25 cellular contexts compared by ENCODE assay signal in the genomic region with DNA sequence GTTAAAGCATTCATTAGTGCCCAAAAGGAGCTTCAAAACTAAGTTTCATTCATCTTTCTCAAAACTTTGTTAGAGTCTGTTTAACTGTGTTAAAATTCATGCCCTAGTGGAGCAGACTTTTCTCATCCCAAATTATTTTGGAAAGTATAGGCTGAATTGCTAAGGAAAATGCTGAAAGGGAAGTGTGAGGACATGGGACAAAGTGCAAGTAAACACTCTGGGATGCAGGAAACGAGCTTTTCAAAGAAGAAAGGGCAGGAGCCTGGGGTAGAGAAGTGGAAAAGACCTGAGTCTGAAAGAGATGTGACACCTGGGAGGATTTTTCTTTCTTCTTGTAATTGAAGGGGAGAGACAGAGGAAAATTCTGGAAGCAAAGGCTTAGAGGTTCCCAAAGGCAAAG.
DNase-seq lines count a peak whose midpoint lies in the region; ATAC-seq, FAIRE-seq and TF ChIP-seq lines count a peak whose summit lies in the region.
"Had no signal": no experiment of that assay in that cellular context is flagged by ENCODE, and none has a peak within 500 bp of the region (broad histone marks: within the 10 kb centered on the region; RNA-seq: fewer than 3 reads in every experiment).

No MANE protein-coding gene starts in this region.

- CTCF ChIA-PET in HepG2 (lab: Yijun Ruan, JAX; ENCODE audit: low intra/inter-chr PET ratio, low total read pairs): no interaction called here

- H4K20me1 ChIP-seq in HepG2 (ENCODE audit: insufficient read depth, low read length): no peaks in the 10 kb centered on the region
- H4K20me1 ChIP-seq: BLaER1 treated with 17β-estradiol and CSF1 and Interleukin-3, amounts not matched to agents 10 nM and 100 nM had no signal

- H3K27ac Mint-ChIP-seq in CD4-positive, CD25-positive, alpha-beta regulatory T cell: peak overlapping the region in 2 of 3 donors; percentile 0 to 18
- H3K27ac Mint-ChIP-seq in neural crest cell (ENCODE audit: unreplicated experiment): peak overlapping the region; percentile 74
- peak overlapping the region; percentile 44 for H3K27ac Mint-ChIP-seq in stimulated activated naive B cell treated with anti-CD40 and anti-IgM and Interleukin-4, amounts not matched to agents 10 μg/mL and 1 μg/mL and 100 μg/mL, for 72 hours
- H3K27ac Mint-ChIP-seq: B cell; CD4-positive, alpha-beta memory T cell; CD8-positive, alpha-beta memory T cell had no signal

- H2AFZ ChIP-seq in HepG2 (ENCODE audit: low read length): no peak overlapping the region

- peaks cover 0 to 2% (median 0%) of the 10 kb centered on the region in 7 donors for H3K9me3 Mint-ChIP-seq in CD4-positive, CD25-positive, alpha-beta regulatory T cell
- H3K9me3 Mint-ChIP-seq in neural crest cell: peaks cover 4% of the 10 kb centered on the region
- H3K9me3 Mint-ChIP-seq in stimulated activated naive B cell treated with anti-CD40 and anti-IgM and Interleukin-4, amounts not matched to agents 10 μg/mL and 1 μg/mL and 100 μg/mL, for 72 hours: no peaks in the 10 kb centered on the region
- H3K9me3 Mint-ChIP-seq: CD8-positive, alpha-beta memory T cell had no signal

- no peaks in the 10 kb centered on the region for H3K36me3 ChIP-seq in CD4-positive, CD25-positive, alpha-beta regulatory T cell (ENCODE audit: control insufficient read depth, insufficient read depth, low read length)
- no peaks in the 10 kb centered on the region for H3K36me3 ChIP-seq in HepG2 (replicated peaks in 1 of 2; ENCODE audit: control insufficient read depth in 1 of 2, insufficient read depth in 2 of 2, low read length in 2 of 2)
- H3K36me3 ChIP-seq in mucosa of descending colon (ENCODE audit: low read depth): no peaks in the 10 kb centered on the region
- H3K36me3 ChIP-seq: BLaER1 treated with 17β-estradiol and CSF1 and Interleukin-3, amounts not matched to agents 10 nM and 100 nM had no signal

- TF ChIP-seq CTCF in HepG2 (CRISPR knock-in tag; IDR thresholded peaks at IDR 0.05) (no peak), neural crest cell (conservative IDR thresholded peaks at IDR 0.05) (no peak), mucosa of descending colon (IDR thresholded peaks at IDR 0.05) (no peak)

- H3K27me3 Mint-ChIP-seq in CD4-positive, CD25-positive, alpha-beta regulatory T cell: peaks cover 50% of the 10 kb centered on the region
- H3K27me3 Mint-ChIP-seq in neural crest cell (ENCODE audit: low read depth): no peaks in the 10 kb centered on the region
- H3K27me3 Mint-ChIP-seq in stimulated activated naive B cell treated with anti-CD40 and anti-IgM and Interleukin-4, amounts not matched to agents 10 μg/mL and 1 μg/mL and 100 μg/mL, for 72 hours: no peaks in the 10 kb centered on the region
- H3K27me3 Mint-ChIP-seq: B cell had no signal

- no peaks in the 10 kb centered on the region for H3K4me1 ChIP-seq in CD4-positive, CD25-positive, alpha-beta regulatory T cell (ENCODE audit: control insufficient read depth, insufficient read depth, low read length, poor library complexity, severe bottlenecking)
- H3K4me1 ChIP-seq in HepG2 (ENCODE audit: insufficient read depth, low read length) (peaks cover 11% of the 10 kb centered on the region), mucosa of descending colon (ENCODE audit: low read depth) (no peaks in the 10 kb centered on the region)

- H3K36me3 Mint-ChIP-seq in CD4-positive, CD25-positive, alpha-beta regulatory T cell: no peaks in the 10 kb centered on the region
- no peaks in the 10 kb centered on the region for H3K36me3 Mint-ChIP-seq in neural crest cell (ENCODE audit: low read depth)
- peaks cover 0 to 5% of the 10 kb centered on the region in 2 donors for H3K36me3 Mint-ChIP-seq in stimulated activated naive B cell treated with anti-CD40 and anti-IgM and Interleukin-4, amounts not matched to agents 10 μg/mL and 1 μg/mL and 100 μg/mL, for 72 hours
- H3K36me3 Mint-ChIP-seq: CD4-positive, alpha-beta memory T cell had no signal

- no peak overlapping the region for H3K4me2 ChIP-seq in HepG2 (ENCODE audit: low read depth, low read length)
- H3K4me2 ChIP-seq: A549; BLaER1 treated with 17β-estradiol and CSF1 and Interleukin-3, amounts not matched to agents 10 nM and 100 nM had no signal

- H3K27me3 ChIP-seq in CD4-positive, CD25-positive, alpha-beta regulatory T cell (ENCODE audit: control insufficient read depth, insufficient read depth, low read length): peaks cover 11% of the 10 kb centered on the region
- H3K27me3 ChIP-seq in HepG2 (ENCODE audit: control insufficient read depth in 1 of 2, insufficient read depth in 2 of 2, low read length in 2 of 2): peaks cover 0 to 6% of the 10 kb centered on the region in 2 experiments; a peak in 1 of 5 replicates
- H3K27me3 ChIP-seq: BLaER1 treated with 17β-estradiol and CSF1 and Interleukin-3, amounts not matched to agents 10 nM and 100 nM had no signal

- H3K4me1 Mint-ChIP-seq in CD4-positive, CD25-positive, alpha-beta regulatory T cell: no peaks in the 10 kb centered on the region
- H3K4me1 Mint-ChIP-seq in neural crest cell: no peaks in the 10 kb centered on the region
- H3K4me1 Mint-ChIP-seq in stimulated activated naive B cell treated with anti-CD40 and anti-IgM and Interleukin-4, amounts not matched to agents 10 μg/mL and 1 μg/mL and 100 μg/mL, for 72 hours: peaks cover 19 to 28% of the 10 kb centered on the region in 2 donors
- H3K4me1 Mint-ChIP-seq: CD4-positive, alpha-beta memory T cell had no signal

- no peak overlapping the region for H3K4me3 Mint-ChIP-seq in CD4-positive, CD25-positive, alpha-beta regulatory T cell
- H3K4me3 Mint-ChIP-seq in neural crest cell: no peak overlapping the region
- no peak overlapping the region for H3K4me3 Mint-ChIP-seq in stimulated activated naive B cell treated with anti-CD40 and anti-IgM and Interleukin-4, amounts not matched to agents 10 μg/mL and 1 μg/mL and 100 μg/mL, for 72 hours
- H3K4me3 Mint-ChIP-seq: B cell; CD4-positive, alpha-beta memory T cell; CD8-positive, alpha-beta memory T cell had no signal

- TF ChIP-seq POLR2A in HepG2 (IDR thresholded peaks at IDR 0.05; ENCODE audit: insufficient read depth in 1 of 2, low read depth in 2 of 2, low read length in 2 of 2): no peak

- no peak for TF ChIP-seq EP300 in HepG2 (IDR thresholded peaks at IDR 0.05; ENCODE audit: low read depth in 2 of 2, low read length in 2 of 2)
- TF ChIP-seq EP300 in HepG2 (CRISPR knock-in tag; IDR thresholded peaks at IDR 0.05; ENCODE audit: borderline replicate concordance): no peak

- no peak overlapping the region for H3K9ac ChIP-seq in HepG2 (ENCODE audit: insufficient read depth, low read depth, low read length)
- H3K9ac ChIP-seq: BLaER1 treated with 17β-estradiol and CSF1 and Interleukin-3, amounts not matched to agents 10 nM and 100 nM had no signal

- no peak for DNase-seq in CD4-positive, CD25-positive, alpha-beta regulatory T cell
- no peak for DNase-seq in HepG2 (ENCODE audit: low spot score)
- DNase-seq in neural crest cell (ENCODE audit: low read depth, low spot score): no peak
- DNase-seq in stimulated activated naive B cell treated with anti-CD40 and anti-IgM and Interleukin-4, amounts not matched to agents 10 μg/mL and 1 μg/mL and 100 μg/mL, for 72 hours: no peak
- no peak for DNase-seq in mucosa of descending colon
- DNase-seq in SKM-1 treated with dmso at 0.1 percent for 144 hours (lab: John Stamatoyannopoulos, UW; ENCODE audit: unreplicated experiment): no peak
- DNase-seq in caudate nucleus (lab: John Stamatoyannopoulos, UW): no peak
- DNase-seq: AML-193; CD4-positive, alpha-beta memory T cell; CD8-positive, alpha-beta memory T cell; COR-L47; DMS 273 treated with DMSO at 0.1 percent for 48 hours; DMS153; DMS53; DMS79 treated with DMSO at 0.1 percent for 48 hours; EL; GDM1 had no signal

- intact Hi-C loops in HepG2 (cut with micrococcal nuclease; ENCODE audit: unreplicated experiment) (no loop called here), mucosa of descending colon (cut with DNase I, micrococcal nuclease) (no loop called here)

- no TSS peak for BruUV-seq in HepG2 (replicated peaks; lab: Mats Ljungman, UMichigan)

- no peak for TF ChIP-seq RAD21 in HepG2 (CRISPR knock-in tag; IDR thresholded peaks at IDR 0.05)

- no peak for ATAC-seq in CD4-positive, CD25-positive, alpha-beta regulatory T cell (ENCODE audit: low read depth in 2 of 2)
- ATAC-seq in HepG2: 0 out of 3 replicates have a peak, but pooled peaks have one; percentile 43
- no peak for ATAC-seq in stimulated activated naive B cell treated with anti-CD40 and anti-IgM and Interleukin-4, amounts not matched to agents 10 μg/mL and 1 μg/mL and 100 μg/mL, for 72 hours (replicated peaks)
- ATAC-seq in mucosa of descending colon: no peak
- ATAC-seq: A549, GM12878 had no signal

- H3K79me2 ChIP-seq in HepG2 (ENCODE audit: insufficient read depth, low read length): no peaks in the 10 kb centered on the region

- H3K27ac ChIP-seq in CD4-positive, CD25-positive, alpha-beta regulatory T cell (ENCODE audit: insufficient read depth, low read length, poor library complexity, severe bottlenecking): no peak overlapping the region
- H3K27ac ChIP-seq in HepG2 (ENCODE audit: extremely low read length, insufficient read depth, low read length) (no peak overlapping the region), caudate nucleus (ENCODE audit: low read depth, low read length) (no peak overlapping the region)
- H3K27ac ChIP-seq: 22Rv1; A549; BLaER1 treated with 17β-estradiol and CSF1 and Interleukin-3, amounts not matched to agents 10 nM and 100 nM; C4-2B had no signal

- WGBS in HepG2 (ENCODE audit: low lambda C conversion rate): 0% methylated on average over 1 of the region's 1 CpG

- no peak for FAIRE-seq in HepG2 (lab: Jason Lieb, UNC)
- FAIRE-seq: A549, GM12878, GM12892, GM18507 had no signal

- in situ Hi-C loops in HepG2 (cut with HindIII; ENCODE audit: extremely low pct_ligation_motif_present, low pct_unique_long_range_greater_than_20kb): no loop called here

- no peaks in the 10 kb centered on the region for H3K9me3 ChIP-seq in CD4-positive, CD25-positive, alpha-beta regulatory T cell (ENCODE audit: control insufficient read depth in 2 of 2, low read length in 2 of 2)
- H3K9me3 ChIP-seq in HepG2 (ENCODE audit: low read length) (no peaks in the 10 kb centered on the region), mucosa of descending colon (no peaks in the 10 kb centered on the region)
- H3K9me3 ChIP-seq: A549; BLaER1 treated with 17β-estradiol and CSF1 and Interleukin-3, amounts not matched to agents 10 nM and 100 nM had no signal

- POLR2A ChIA-PET in HepG2 (lab: Yijun Ruan, JAX): no interaction called here

- no peak overlapping the region for H3K4me3 ChIP-seq in CD4-positive, CD25-positive, alpha-beta regulatory T cell (ENCODE audit: low read depth, low read length)
- H3K4me3 ChIP-seq in HepG2 (replicated peaks in 1 of 3; ENCODE audit: insufficient read depth in 1 of 3, low read depth in 2 of 3, low read length in 3 of 3) (no peak overlapping the region), mucosa of descending colon (no peak overlapping the region)
- H3K4me3 ChIP-seq: A549; BLaER1 treated with 17β-estradiol and CSF1 and Interleukin-3, amounts not matched to agents 10 nM and 100 nM; GM12878 had no signal

TF ChIP-seq in HepG2, 621 proteins besides CTCF, POLR2A, EP300 and RAD21 (continues in another document):
- 0 out of 2 replicates have a peak, but pooled peaks have one; percentile 60 for TF ChIP-seq HNF4A (CRISPR knock-in tag; IDR thresholded peaks at IDR 0.05)

Comparison
In these comparisons a context has a peak if more than half of its experiments do, and no peak if none do; other contexts are left out.
1. H3K27ac Mint-ChIP-seq: peak in every context shown above with its lines; median percentile 74 in neural crest cell; 44 in stimulated activated naive B cell treated with anti-CD40 and anti-IgM and Interleukin-4, amounts not matched to agents 10 μg/mL and 1 μg/mL and 100 μg/mL, for 72 hours; 9 in CD4-positive, CD25-positive, alpha-beta regulatory T cell.